14 cellular contexts compared by ENCODE assay signal in genomic region chr14:42391146-42391821, GRCh38.
DNase-seq lines count a peak whose midpoint lies in the region; ATAC-seq, FAIRE-seq and TF ChIP-seq lines count a peak whose summit lies in the region.
"Had no signal": no experiment of that assay in that cellular context is flagged by ENCODE, and none has a peak within 500 bp of the region (broad histone marks: within the 10 kb centered on the region; RNA-seq: fewer than 3 reads in every experiment).

No MANE protein-coding gene starts in this region.

- FAIRE-seq in GM12878 (lab: Jason Lieb, UNC): no peak

- H3K4me3 ChIP-seq in GM12878: no peak overlapping the region
- no peak overlapping the region for H3K4me3 ChIP-seq in left lung
- no peak overlapping the region for H3K4me3 ChIP-seq in right lobe of liver
- H3K4me3 ChIP-seq: sigmoid colon had no signal

- no peaks in the 10 kb centered on the region for H3K79me2 ChIP-seq in GM12878 (ENCODE audit: control insufficient read depth, insufficient read depth, low read length)

- POLR2A ChIA-PET in GM12878 (lab: Charles Lee): no interaction called here

- 8% methylated on average over 3 of the region's 3 CpGs for WGBS in GM12878 (ENCODE audit: insufficient coverage, insufficient replicate concordance, low lambda C conversion rate, missing lambda C conversion rate)
- 31% methylated on average over 3 of the region's 3 CpGs for WGBS in right lobe of liver (ENCODE audit: insufficient coverage, low coverage, low lambda C conversion rate, missing lambda C conversion rate)

- H3K27ac ChIP-seq in GM12878 (ENCODE audit: control insufficient read depth, insufficient read depth) (no peak overlapping the region), left lung (no peak overlapping the region), right lobe of liver (no peak overlapping the region)
- H3K27ac ChIP-seq: sigmoid colon had no signal

- no peak overlapping the region for H2AFZ ChIP-seq in GM12878 (ENCODE audit: control insufficient read depth, low read depth, low read length)

- in situ Hi-C loops in GM12878 (cut with MboI): no loop called here

- CTCF ChIA-PET in GM12878 (lab: Yijun Ruan, JAX): no interaction called here

- H3K9me3 ChIP-seq in GM12878 (replicated peaks; ENCODE audit: control insufficient read depth, insufficient read depth, low read length) (no peaks in the 10 kb centered on the region; the same call in 2 of the 3 replicates), left lung (no peaks in the 10 kb centered on the region), right lobe of liver (no peaks in the 10 kb centered on the region)
- H3K9me3 ChIP-seq: sigmoid colon had no signal

- peak; percentile 77 for ATAC-seq in GM18870 (IDR thresholded peaks at IDR 0.05; ENCODE audit: unreplicated experiment)
- peak; percentile 91 for ATAC-seq in GM21619 (IDR thresholded peaks at IDR 0.05; ENCODE audit: unreplicated experiment)
- ATAC-seq in HG03175 (IDR thresholded peaks at IDR 0.05; ENCODE audit: unreplicated experiment): peak; percentile 67
- peak; percentile 67 for ATAC-seq in GM12878
- ATAC-seq in left lung: no peak
- no peak for ATAC-seq in right lobe of liver
- ATAC-seq: activated T-cell treated with anti-CD3 and anti-CD28 coated beads, Interleukin-2, amount 50 U/mL, for 4 hours; Panc1 had no signal

- H3K4me2 ChIP-seq in GM12878 (ENCODE audit: control insufficient read depth, insufficient read depth): no peak overlapping the region

- RAD21 ChIA-PET in GM12878 (lab: Charles Lee; ENCODE audit: unreplicated experiment): no interaction called here

- H3K36me3 ChIP-seq in GM12878 (ENCODE audit: control insufficient read depth in 2 of 2, insufficient read depth in 2 of 2, low read length in 1 of 2) (no peaks in the 10 kb centered on the region), left lung (no peaks in the 10 kb centered on the region), right lobe of liver (no peaks in the 10 kb centered on the region)
- H3K36me3 ChIP-seq: sigmoid colon had no signal

- no peak for TF ChIP-seq POLR2A in GM12878 (IDR thresholded peaks at IDR 0.05; ENCODE audit: low read depth, low read length)
- no peak for TF ChIP-seq POLR2A in right lobe of liver (IDR thresholded peaks at IDR 0.05)

- no peaks in the 10 kb centered on the region for H3K4me1 ChIP-seq in GM12878 (ENCODE audit: control insufficient read depth, insufficient read depth, low read length)
- no peaks in the 10 kb centered on the region for H3K4me1 ChIP-seq in left lung
- H3K4me1 ChIP-seq in right lobe of liver: no peaks in the 10 kb centered on the region
- H3K4me1 ChIP-seq: sigmoid colon had no signal

- no peaks in the 10 kb centered on the region for H4K20me1 ChIP-seq in GM12878 (ENCODE audit: control insufficient read depth, insufficient read depth)

- TF ChIP-seq RAD21 in GM12878 (IDR thresholded peaks at IDR 0.05; ENCODE audit: insufficient read depth, low read depth, low read length): no peak

- intact Hi-C loops in GM12878 (cut with micrococcal nuclease; ENCODE audit: unreplicated experiment): no loop called here
- intact Hi-C loops in left lung (cut with DNase I): no loop called here
- intact Hi-C loops in right lobe of liver (cut with DNase I): no loop called here

- BruUV-seq in GM12878 (replicated peaks; lab: Mats Ljungman, UMichigan): no TSS peak

- no peak for DNase-seq in GM12878 (ENCODE audit: low read depth, low spot score)
- DNase-seq in dermis blood vessel endothelial cell: no peak
- DNase-seq in activated CD4-positive, alpha-beta T cell treated with anti-CD3 and anti-CD28 coated beads for 1 hour: no peak
- no peak for DNase-seq in left lung
- no peak for DNase-seq in right lobe of liver
- DNase-seq: activated T-cell treated with anti-CD3 and anti-CD28 coated beads, Interleukin-2, amount 50 U/mL, for 4 hours; H9; NCI-H510A; sigmoid colon; SW 1271 had no signal

- TF ChIP-seq CTCF in GM12878 (IDR thresholded peaks at IDR 0.05 in 2 of 3, conservative IDR thresholded peaks at IDR 0.05 in 1 of 3; ENCODE audit: control insufficient read depth in 2 of 3, extremely low read depth in 1 of 3, insufficient read depth in 1 of 3, low read depth in 3 of 3, low read length in 3 of 3) (no peak), left lung (IDR thresholded peaks at IDR 0.05) (no peak), right lobe of liver (IDR thresholded peaks at IDR 0.05) (no peak)

- TF ChIP-seq EP300 in GM12878 (IDR thresholded peaks at IDR 0.05; ENCODE audit: borderline replicate concordance in 1 of 2, control insufficient read depth in 1 of 2, low read depth in 2 of 2, low read length in 2 of 2): no peak

- H3K9ac ChIP-seq in GM12878 (ENCODE audit: control insufficient read depth, insufficient read depth, low read length): no peak overlapping the region

- H3K27me3 ChIP-seq in GM12878 (replicated peaks in 1 of 2; ENCODE audit: control insufficient read depth in 2 of 2, insufficient read depth in 2 of 2, low read length in 1 of 2) (no peaks in the 10 kb centered on the region), left lung (no peaks in the 10 kb centered on the region), right lobe of liver (no peaks in the 10 kb centered on the region)
- H3K27me3 ChIP-seq: sigmoid colon had no signal

- SMC1A ChIA-PET in GM12878 (lab: Charles Lee; ENCODE audit: uncharacterized antibody, unreplicated experiment): interaction anchor here (0.7 to 0.9 kb wide), 3 partner anchors 10 to 13 kb away, joined by 3 to 4 read pairs (median 3); no protein-coding TSS in a partner anchor

TF ChIP-seq in GM12878, 131 proteins besides CTCF, POLR2A, EP300 and RAD21:
- no peak for TF ChIP-seq POLR2AphosphoS5 (IDR thresholded peaks at IDR 0.05; ENCODE audit: low read length)
- no peak for TF ChIP-seq TARDBP (IDR thresholded peaks at IDR 0.05; ENCODE audit: borderline replicate concordance)
- TF ChIP-seq CREM (IDR thresholded peaks at IDR 0.05; ENCODE audit: low read depth): no peak
TF ChIP-seq in GM12878: peak in this region for 0.

Comparison
In these comparisons a context has a peak if more than half of its experiments do, and no peak if none do; other contexts are left out.
1. ATAC-seq: peak in GM18870 (single experiment), GM21619 (single experiment), HG03175 (single experiment) and GM12878 (single experiment); none in left lung (single experiment) and right lobe of liver (0 of 4).